19 cellular contexts compared by ENCODE assay signal in the genomic region with DNA sequence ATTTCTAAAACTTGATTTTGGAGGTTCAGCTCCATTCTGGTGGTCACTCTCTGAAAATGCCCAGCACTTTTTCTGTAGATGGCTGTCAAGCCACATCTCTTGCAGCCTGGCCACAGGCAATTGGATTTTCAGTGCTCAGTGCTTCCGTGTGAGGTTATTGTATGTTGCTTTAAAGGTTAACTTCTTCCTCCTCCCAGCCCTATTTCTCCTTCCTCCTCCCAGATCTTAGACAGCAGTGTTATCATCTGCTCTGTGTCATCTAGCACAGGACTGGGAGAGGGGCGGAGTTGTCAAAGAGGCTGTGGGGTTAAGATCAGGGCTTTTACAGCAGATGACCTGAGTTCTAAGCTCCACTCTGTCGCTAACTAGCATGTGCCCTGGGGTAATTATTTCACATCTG.
"Had no signal": no experiment of that assay in that cellular context is flagged by ENCODE, and none has a peak within 500 bp of the region (broad histone marks: within the 10 kb centered on the region; RNA-seq: fewer than 3 reads in every experiment).

No MANE protein-coding gene starts in this region.

- H3K36me3 ChIP-seq: ascending aorta, breast epithelium, gastroesophageal sphincter, left lung, thyroid gland had no signal

- H3K9me3 ChIP-seq: ascending aorta, breast epithelium, gastroesophageal sphincter, left lung, thyroid gland had no signal

- H3K4me1 ChIP-seq: ascending aorta, breast epithelium, gastroesophageal sphincter, left lung, thyroid gland had no signal

- H3K4me3 Mint-ChIP-seq: activated naive CD4-positive, alpha-beta T cell treated with anti-CD3 and anti-CD28 coated beads for 36 hours; activated naive CD8-positive, alpha-beta T cell treated with anti-CD3 and anti-CD28 coated beads, Interleukin-2, amount 50 U/mL, for 24 hours; natural killer cell treated with Interleukin-12 subunit alpha and Interleukin-12 subunit beta and Interleukin-15 and Interleukin-18, amount 100 ng/mL, for 72 hours; stimulated activated effector memory CD8-positive, alpha-beta T cell treated with anti-CD3 and anti-CD28 coated beads, Interleukin-12 subunit alpha, Interleukin-12 subunit beta, amount 100 ng/mL, for 72 hours had no signal

- H3K4me2 ChIP-seq: hepatocyte had no signal

- H3K9me3 Mint-ChIP-seq: activated naive CD4-positive, alpha-beta T cell treated with anti-CD3 and anti-CD28 coated beads for 36 hours; activated naive CD8-positive, alpha-beta T cell treated with anti-CD3 and anti-CD28 coated beads, Interleukin-2, amount 50 U/mL, for 24 hours; activated T-helper 2 cell treated with anti-CD3 and anti-CD28 coated beads, Interferon-gamma antibody, Interleukin-2, Interleukin-4, amounts not matched to agents 10 μg/mL and 5 μg/mL and 100 μg/mL, durations not matched to agents 14 hours and 24 hours and 36 hours; natural killer cell treated with Interleukin-12 subunit alpha and Interleukin-12 subunit beta and Interleukin-15 and Interleukin-18, amount 100 ng/mL, for 72 hours; stimulated activated effector memory CD8-positive, alpha-beta T cell treated with anti-CD3 and anti-CD28 coated beads, Interleukin-12 subunit alpha, Interleukin-12 subunit beta, amount 100 ng/mL, for 72 hours had no signal

- ATAC-seq: activated naive CD8-positive, alpha-beta T cell treated with anti-CD3 and anti-CD28 coated beads, Interleukin-2, amount 50 U/mL, for 24 hours; gastroesophageal sphincter; left lung; natural killer cell treated with Interleukin-12 subunit alpha and Interleukin-12 subunit beta and Interleukin-15 and Interleukin-18, amount 100 ng/mL, for 72 hours; stimulated activated effector memory CD8-positive, alpha-beta T cell treated with anti-CD3 and anti-CD28 coated beads, Interleukin-12 subunit alpha, Interleukin-12 subunit beta, amount 100 ng/mL, for 72 hours had no signal

- DNase-seq: activated CD4-positive, alpha-beta T cell treated with anti-CD3 and anti-CD28 coated beads for 1 hour; activated CD4-positive, alpha-beta T cell treated with anti-CD3 and anti-CD28 coated beads, Interleukin-2, amount 50 U/mL, for 4 hours; activated naive CD4-positive, alpha-beta T cell treated with anti-CD3 and anti-CD28 coated beads for 36 hours; activated naive CD8-positive, alpha-beta T cell treated with anti-CD3 and anti-CD28 coated beads, Interleukin-2, amount 50 U/mL, for 24 hours; cerebellar nuclear complex; dermis blood vessel endothelial cell; erythroblast; kidney; left lung; mesenchymal stem cell; thyroid gland had no signal

- H3K27ac ChIP-seq: ascending aorta, breast epithelium, gastroesophageal sphincter, hepatocyte, left lung, thyroid gland, VCaP had no signal

- H3K4me3 ChIP-seq: ascending aorta, breast epithelium, gastroesophageal sphincter, hepatocyte, left lung, thyroid gland had no signal

- H3K36me3 Mint-ChIP-seq: natural killer cell treated with Interleukin-12 subunit alpha and Interleukin-12 subunit beta and Interleukin-15 and Interleukin-18, amount 100 ng/mL, for 72 hours; stimulated activated effector memory CD8-positive, alpha-beta T cell treated with anti-CD3 and anti-CD28 coated beads, Interleukin-12 subunit alpha, Interleukin-12 subunit beta, amount 100 ng/mL, for 72 hours had no signal

- H3K27me3 ChIP-seq: ascending aorta, hepatocyte, thyroid gland had no signal

- H3K4me1 Mint-ChIP-seq: activated naive CD8-positive, alpha-beta T cell treated with anti-CD3 and anti-CD28 coated beads, Interleukin-2, amount 50 U/mL, for 24 hours; stimulated activated effector memory CD8-positive, alpha-beta T cell treated with anti-CD3 and anti-CD28 coated beads, Interleukin-12 subunit alpha, Interleukin-12 subunit beta, amount 100 ng/mL, for 72 hours had no signal

- H3K27me3 Mint-ChIP-seq: activated naive CD8-positive, alpha-beta T cell treated with anti-CD3 and anti-CD28 coated beads, Interleukin-2, amount 50 U/mL, for 24 hours had no signal

- H3K27ac Mint-ChIP-seq: activated naive CD4-positive, alpha-beta T cell treated with anti-CD3 and anti-CD28 coated beads for 36 hours; activated naive CD8-positive, alpha-beta T cell treated with anti-CD3 and anti-CD28 coated beads, Interleukin-2, amount 50 U/mL, for 24 hours; activated T-helper 2 cell treated with anti-CD3 and anti-CD28 coated beads, Interferon-gamma antibody, Interleukin-2, Interleukin-4, amounts not matched to agents 10 μg/mL and 5 μg/mL and 100 μg/mL, durations not matched to agents 14 hours and 24 hours and 36 hours; natural killer cell treated with Interleukin-12 subunit alpha and Interleukin-12 subunit beta and Interleukin-15 and Interleukin-18, amount 100 ng/mL, for 72 hours; stimulated activated effector memory CD8-positive, alpha-beta T cell treated with anti-CD3 and anti-CD28 coated beads, Interleukin-12 subunit alpha, Interleukin-12 subunit beta, amount 100 ng/mL, for 72 hours had no signal
